Comparison of ENCODE assay signal across 1 cellular context in genomic region chr2:162107361-162107901, GRCh38.
TF ChIP-seq lines count a peak whose summit lies in the region.

No MANE protein-coding gene starts in this region.

TF ChIP-seq in HepG2, 621 proteins besides CTCF, POLR2A, EP300 and RAD21 (continued from another document and continues in another):
- TF ChIP-seq, protein P1, sequence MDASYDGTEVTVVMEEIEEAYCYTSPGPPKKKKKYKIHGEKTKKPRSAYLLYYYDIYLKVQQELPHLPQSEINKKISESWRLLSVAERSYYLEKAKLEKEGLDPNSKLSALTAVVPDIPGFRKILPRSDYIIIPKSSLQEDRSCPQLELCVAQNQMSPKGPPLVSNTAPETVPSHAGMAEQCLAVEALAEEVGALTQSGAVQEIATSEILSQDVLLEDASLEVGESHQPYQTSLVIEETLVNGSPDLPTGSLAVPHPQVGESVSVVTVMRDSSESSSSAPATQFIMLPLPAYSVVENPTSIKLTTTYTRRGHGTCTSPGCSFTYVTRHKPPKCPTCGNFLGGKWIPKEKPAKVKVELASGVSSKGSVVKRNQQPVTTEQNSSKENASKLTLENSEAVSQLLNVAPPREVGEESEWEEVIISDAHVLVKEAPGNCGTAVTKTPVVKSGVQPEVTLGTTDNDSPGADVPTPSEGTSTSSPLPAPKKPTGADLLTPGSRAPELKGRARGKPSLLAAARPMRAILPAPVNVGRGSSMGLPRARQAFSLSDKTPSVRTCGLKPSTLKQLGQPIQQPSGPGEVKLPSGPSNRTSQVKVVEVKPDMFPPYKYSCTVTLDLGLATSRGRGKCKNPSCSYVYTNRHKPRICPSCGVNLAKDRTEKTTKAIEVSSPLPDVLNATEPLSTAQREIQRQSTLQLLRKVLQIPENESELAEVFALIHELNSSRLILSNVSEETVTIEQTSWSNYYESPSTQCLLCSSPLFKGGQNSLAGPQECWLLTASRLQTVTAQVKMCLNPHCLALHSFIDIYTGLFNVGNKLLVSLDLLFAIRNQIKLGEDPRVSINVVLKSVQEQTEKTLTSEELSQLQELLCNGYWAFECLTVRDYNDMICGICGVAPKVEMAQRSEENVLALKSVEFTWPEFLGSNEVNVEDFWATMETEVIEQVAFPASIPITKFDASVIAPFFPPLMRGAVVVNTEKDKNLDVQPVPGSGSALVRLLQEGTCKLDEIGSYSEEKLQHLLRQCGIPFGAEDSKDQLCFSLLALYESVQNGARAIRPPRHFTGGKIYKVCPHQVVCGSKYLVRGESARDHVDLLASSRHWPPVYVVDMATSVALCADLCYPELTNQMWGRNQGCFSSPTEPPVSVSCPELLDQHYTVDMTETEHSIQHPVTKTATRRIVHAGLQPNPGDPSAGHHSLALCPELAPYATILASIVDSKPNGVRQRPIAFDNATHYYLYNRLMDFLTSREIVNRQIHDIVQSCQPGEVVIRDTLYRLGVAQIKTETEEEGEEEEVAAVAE (CRISPR knock-in tag; IDR thresholded peaks at IDR 0.05; ENCODE audit: borderline replicate concordance): no peak
- TF ChIP-seq ATF1 (CRISPR knock-in tag; IDR thresholded peaks at IDR 0.05): no peak
- no peak for TF ChIP-seq ZNF569 (CRISPR knock-in tag; IDR thresholded peaks at IDR 0.05; ENCODE audit: borderline replicate concordance)
- no peak for TF ChIP-seq POLR2AphosphoS5 (IDR thresholded peaks at IDR 0.05; ENCODE audit: low read depth, low read length)
- no peak for TF ChIP-seq SRF (IDR thresholded peaks at IDR 0.05; ENCODE audit: low read depth, low read length)
- no peak for TF ChIP-seq IRF2 (CRISPR knock-in tag; IDR thresholded peaks at IDR 0.05)
- no peak for TF ChIP-seq ZNF253 (CRISPR knock-in tag; IDR thresholded peaks at IDR 0.05; ENCODE audit: borderline replicate concordance)
- TF ChIP-seq SMYD3 (CRISPR knock-in tag; IDR thresholded peaks at IDR 0.05): no peak
- no peak for TF ChIP-seq FLYWCH1 (CRISPR knock-in tag; IDR thresholded peaks at IDR 0.05)
- TF ChIP-seq SP140L (CRISPR knock-in tag; IDR thresholded peaks at IDR 0.05; ENCODE audit: borderline replicate concordance): no peak; the same call in 1 of the 2 replicates
- TF ChIP-seq MLLT10 (CRISPR knock-in tag; IDR thresholded peaks at IDR 0.05): no peak
- no peak for TF ChIP-seq SIN3A (IDR thresholded peaks at IDR 0.05; ENCODE audit: borderline replicate concordance, low read depth, low read length)
- no peak for TF ChIP-seq ARNT2 (CRISPR knock-in tag; IDR thresholded peaks at IDR 0.05; ENCODE audit: low read depth)
- TF ChIP-seq ZNF205 (CRISPR knock-in tag; IDR thresholded peaks at IDR 0.05): no peak
- no peak for TF ChIP-seq JUN (CRISPR knock-in tag; IDR thresholded peaks at IDR 0.05)
- TF ChIP-seq, protein P2, sequence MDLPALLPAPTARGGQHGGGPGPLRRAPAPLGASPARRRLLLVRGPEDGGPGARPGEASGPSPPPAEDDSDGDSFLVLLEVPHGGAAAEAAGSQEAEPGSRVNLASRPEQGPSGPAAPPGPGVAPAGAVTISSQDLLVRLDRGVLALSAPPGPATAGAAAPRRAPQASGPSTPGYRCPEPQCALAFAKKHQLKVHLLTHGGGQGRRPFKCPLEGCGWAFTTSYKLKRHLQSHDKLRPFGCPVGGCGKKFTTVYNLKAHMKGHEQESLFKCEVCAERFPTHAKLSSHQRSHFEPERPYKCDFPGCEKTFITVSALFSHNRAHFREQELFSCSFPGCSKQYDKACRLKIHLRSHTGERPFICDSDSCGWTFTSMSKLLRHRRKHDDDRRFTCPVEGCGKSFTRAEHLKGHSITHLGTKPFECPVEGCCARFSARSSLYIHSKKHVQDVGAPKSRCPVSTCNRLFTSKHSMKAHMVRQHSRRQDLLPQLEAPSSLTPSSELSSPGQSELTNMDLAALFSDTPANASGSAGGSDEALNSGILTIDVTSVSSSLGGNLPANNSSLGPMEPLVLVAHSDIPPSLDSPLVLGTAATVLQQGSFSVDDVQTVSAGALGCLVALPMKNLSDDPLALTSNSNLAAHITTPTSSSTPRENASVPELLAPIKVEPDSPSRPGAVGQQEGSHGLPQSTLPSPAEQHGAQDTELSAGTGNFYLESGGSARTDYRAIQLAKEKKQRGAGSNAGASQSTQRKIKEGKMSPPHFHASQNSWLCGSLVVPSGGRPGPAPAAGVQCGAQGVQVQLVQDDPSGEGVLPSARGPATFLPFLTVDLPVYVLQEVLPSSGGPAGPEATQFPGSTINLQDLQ (CRISPR knock-in tag; IDR thresholded peaks at IDR 0.05): no peak
- peak; percentile 88 for TF ChIP-seq FOXA3 (CRISPR knock-in tag; IDR thresholded peaks at IDR 0.05)
- TF ChIP-seq RAD51 (IDR thresholded peaks at IDR 0.05; ENCODE audit: borderline replicate concordance): no peak
- no peak for TF ChIP-seq BHLHE40 (IDR thresholded peaks at IDR 0.05; ENCODE audit: low read length)
- TF ChIP-seq PHF20 (CRISPR knock-in tag; IDR thresholded peaks at IDR 0.05): no peak
- peak; percentile 44; the same call in 1 of the 2 replicates for TF ChIP-seq PITX1 (CRISPR knock-in tag; IDR thresholded peaks at IDR 0.05)
- TF ChIP-seq SIX1 (CRISPR knock-in tag; IDR thresholded peaks at IDR 0.05; ENCODE audit: borderline replicate concordance): peak; percentile 67; the same call in 1 of the 2 replicates
- 0 out of 3 replicates have a peak, but pooled peaks have one; percentile 18 for TF ChIP-seq MXI1 (IDR thresholded peaks at IDR 0.05; ENCODE audit: borderline replicate concordance, low read depth, low read length)
- TF ChIP-seq ZNF552 (CRISPR knock-in tag; IDR thresholded peaks at IDR 0.05; ENCODE audit: borderline replicate concordance): no peak
- TF ChIP-seq PHF21A (CRISPR knock-in tag; IDR thresholded peaks at IDR 0.05): no peak
- no peak for TF ChIP-seq ZFP90 (CRISPR knock-in tag; IDR thresholded peaks at IDR 0.05; ENCODE audit: borderline replicate concordance)
- no peak for TF ChIP-seq SP4 (CRISPR knock-in tag; IDR thresholded peaks at IDR 0.05)
- no peak for TF ChIP-seq NR2C2 (CRISPR knock-in tag; IDR thresholded peaks at IDR 0.05; ENCODE audit: borderline replicate concordance)
- TF ChIP-seq, protein P3, sequence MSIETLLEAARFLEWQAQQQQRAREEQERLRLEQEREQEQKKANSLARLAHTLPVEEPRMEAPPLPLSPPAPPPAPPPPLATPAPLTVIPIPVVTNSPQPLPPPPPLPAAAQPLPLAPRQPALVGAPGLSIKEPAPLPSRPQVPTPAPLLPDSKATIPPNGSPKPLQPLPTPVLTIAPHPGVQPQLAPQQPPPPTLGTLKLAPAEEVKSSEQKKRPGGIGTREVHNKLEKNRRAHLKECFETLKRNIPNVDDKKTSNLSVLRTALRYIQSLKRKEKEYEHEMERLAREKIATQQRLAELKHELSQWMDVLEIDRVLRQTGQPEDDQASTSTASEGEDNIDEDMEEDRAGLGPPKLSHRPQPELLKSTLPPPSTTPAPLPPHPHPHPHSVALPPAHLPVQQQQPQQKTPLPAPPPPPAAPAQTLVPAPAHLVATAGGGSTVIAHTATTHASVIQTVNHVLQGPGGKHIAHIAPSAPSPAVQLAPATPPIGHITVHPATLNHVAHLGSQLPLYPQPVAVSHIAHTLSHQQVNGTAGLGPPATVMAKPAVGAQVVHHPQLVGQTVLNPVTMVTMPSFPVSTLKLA (IDR thresholded peaks at IDR 0.05): no peak
- TF ChIP-seq, protein P4, sequence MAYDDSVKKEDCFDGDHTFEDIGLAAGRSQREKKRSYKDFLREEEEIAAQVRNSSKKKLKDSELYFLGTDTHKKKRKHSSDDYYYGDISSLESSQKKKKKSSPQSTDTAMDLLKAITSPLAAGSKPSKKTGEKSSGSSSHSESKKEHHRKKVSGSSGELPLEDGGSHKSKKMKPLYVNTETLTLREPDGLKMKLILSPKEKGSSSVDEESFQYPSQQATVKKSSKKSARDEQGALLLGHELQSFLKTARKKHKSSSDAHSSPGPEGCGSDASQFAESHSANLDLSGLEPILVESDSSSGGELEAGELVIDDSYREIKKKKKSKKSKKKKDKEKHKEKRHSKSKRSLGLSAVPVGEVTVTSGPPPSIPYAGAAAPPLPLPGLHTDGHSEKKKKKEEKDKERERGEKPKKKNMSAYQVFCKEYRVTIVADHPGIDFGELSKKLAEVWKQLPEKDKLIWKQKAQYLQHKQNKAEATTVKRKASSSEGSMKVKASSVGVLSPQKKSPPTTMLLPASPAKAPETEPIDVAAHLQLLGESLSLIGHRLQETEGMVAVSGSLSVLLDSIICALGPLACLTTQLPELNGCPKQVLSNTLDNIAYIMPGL (CRISPR knock-in tag; IDR thresholded peaks at IDR 0.05; ENCODE audit: borderline replicate concordance in 1 of 2, low read depth in 1 of 2): no peak
- TF ChIP-seq KLF13 (CRISPR knock-in tag; IDR thresholded peaks at IDR 0.05): no peak
- TF ChIP-seq, protein P5, sequence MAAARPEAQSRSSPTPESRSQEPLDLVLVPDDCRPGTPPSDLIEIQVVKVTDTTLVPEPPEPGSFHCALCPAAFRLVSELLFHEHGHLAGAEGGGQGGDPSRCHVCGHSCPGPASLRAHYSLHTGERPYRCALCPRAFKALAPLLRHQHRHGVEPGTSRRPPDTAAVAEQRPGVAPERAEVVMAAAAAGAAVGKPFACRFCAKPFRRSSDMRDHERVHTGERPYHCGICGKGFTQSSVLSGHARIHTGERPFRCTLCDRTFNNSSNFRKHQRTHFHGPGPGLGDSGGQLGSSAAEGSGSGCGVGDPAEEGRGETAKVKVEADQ (CRISPR knock-in tag; IDR thresholded peaks at IDR 0.05; ENCODE audit: borderline replicate concordance): no peak
- TF ChIP-seq ZSCAN22 (CRISPR knock-in tag; IDR thresholded peaks at IDR 0.05): no peak
- TF ChIP-seq ZNF343 (CRISPR knock-in tag; IDR thresholded peaks at IDR 0.05): no peak
- TF ChIP-seq IRX3 (CRISPR knock-in tag; IDR thresholded peaks at IDR 0.05; ENCODE audit: borderline replicate concordance, low read depth): no peak
- TF ChIP-seq HMGA1 (CRISPR knock-in tag; conservative IDR thresholded peaks at IDR 0.05): no peak
- TF ChIP-seq HOXA7 (CRISPR knock-in tag; IDR thresholded peaks at IDR 0.05): no peak
- TF ChIP-seq JARID2 (CRISPR knock-in tag; IDR thresholded peaks at IDR 0.05; ENCODE audit: insufficient replicate concordance): no peak
- TF ChIP-seq ZNF691 (CRISPR knock-in tag; IDR thresholded peaks at IDR 0.05; ENCODE audit: borderline replicate concordance, low read depth): no peak
- TF ChIP-seq, protein P6, sequence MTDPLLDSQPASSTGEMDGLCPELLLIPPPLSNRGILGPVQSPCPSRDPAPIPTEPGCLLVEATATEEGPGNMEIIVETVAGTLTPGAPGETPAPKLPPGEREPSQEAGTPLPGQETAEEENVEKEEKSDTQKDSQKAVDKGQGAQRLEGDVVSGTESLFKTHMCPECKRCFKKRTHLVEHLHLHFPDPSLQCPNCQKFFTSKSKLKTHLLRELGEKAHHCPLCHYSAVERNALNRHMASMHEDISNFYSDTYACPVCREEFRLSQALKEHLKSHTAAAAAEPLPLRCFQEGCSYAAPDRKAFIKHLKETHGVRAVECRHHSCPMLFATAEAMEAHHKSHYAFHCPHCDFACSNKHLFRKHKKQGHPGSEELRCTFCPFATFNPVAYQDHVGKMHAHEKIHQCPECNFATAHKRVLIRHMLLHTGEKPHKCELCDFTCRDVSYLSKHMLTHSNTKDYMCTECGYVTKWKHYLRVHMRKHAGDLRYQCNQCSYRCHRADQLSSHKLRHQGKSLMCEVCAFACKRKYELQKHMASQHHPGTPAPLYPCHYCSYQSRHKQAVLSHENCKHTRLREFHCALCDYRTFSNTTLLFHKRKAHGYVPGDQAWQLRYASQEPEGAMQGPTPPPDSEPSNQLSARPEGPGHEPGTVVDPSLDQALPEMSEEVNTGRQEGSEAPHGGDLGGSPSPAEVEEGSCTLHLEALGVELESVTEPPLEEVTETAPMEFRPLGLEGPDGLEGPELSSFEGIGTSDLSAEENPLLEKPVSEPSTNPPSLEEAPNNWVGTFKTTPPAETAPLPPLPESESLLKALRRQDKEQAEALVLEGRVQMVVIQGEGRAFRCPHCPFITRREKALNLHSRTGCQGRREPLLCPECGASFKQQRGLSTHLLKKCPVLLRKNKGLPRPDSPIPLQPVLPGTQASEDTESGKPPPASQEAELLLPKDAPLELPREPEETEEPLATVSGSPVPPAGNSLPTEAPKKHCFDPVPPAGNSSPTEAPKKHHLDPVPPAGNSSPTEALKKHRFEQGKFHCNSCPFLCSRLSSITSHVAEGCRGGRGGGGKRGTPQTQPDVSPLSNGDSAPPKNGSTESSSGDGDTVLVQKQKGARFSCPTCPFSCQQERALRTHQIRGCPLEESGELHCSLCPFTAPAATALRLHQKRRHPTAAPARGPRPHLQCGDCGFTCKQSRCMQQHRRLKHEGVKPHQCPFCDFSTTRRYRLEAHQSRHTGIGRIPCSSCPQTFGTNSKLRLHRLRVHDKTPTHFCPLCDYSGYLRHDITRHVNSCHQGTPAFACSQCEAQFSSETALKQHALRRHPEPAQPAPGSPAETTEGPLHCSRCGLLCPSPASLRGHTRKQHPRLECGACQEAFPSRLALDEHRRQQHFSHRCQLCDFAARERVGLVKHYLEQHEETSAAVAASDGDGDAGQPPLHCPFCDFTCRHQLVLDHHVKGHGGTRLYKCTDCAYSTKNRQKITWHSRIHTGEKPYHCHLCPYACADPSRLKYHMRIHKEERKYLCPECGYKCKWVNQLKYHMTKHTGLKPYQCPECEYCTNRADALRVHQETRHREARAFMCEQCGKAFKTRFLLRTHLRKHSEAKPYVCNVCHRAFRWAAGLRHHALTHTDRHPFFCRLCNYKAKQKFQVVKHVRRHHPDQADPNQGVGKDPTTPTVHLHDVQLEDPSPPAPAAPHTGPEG (CRISPR knock-in tag; IDR thresholded peaks at IDR 0.05): no peak
- no peak for TF ChIP-seq GABPB1 (CRISPR knock-in tag; IDR thresholded peaks at IDR 0.05)
- TF ChIP-seq BORCS8-MEF2B (CRISPR knock-in tag; IDR thresholded peaks at IDR 0.05): no peak
- peak; percentile 65; the same call in 1 of the 2 replicates for TF ChIP-seq SOX13 (IDR thresholded peaks at IDR 0.05)
- TF ChIP-seq SOX13 (CRISPR knock-in tag; conservative IDR thresholded peaks at IDR 0.05 in 1 of 2, IDR thresholded peaks at IDR 0.05 in 1 of 2): peak in 1 of 2 experiments; percentile 95; a peak in 2 of 4 replicates
- 0 out of 2 replicates have a peak, but pooled peaks have one; percentile 47 for TF ChIP-seq ZBTB20 (CRISPR knock-in tag; IDR thresholded peaks at IDR 0.05; ENCODE audit: borderline replicate concordance, low read depth)
- no peak for TF ChIP-seq POGZ (CRISPR knock-in tag; IDR thresholded peaks at IDR 0.05)
- peak; percentile 93 for TF ChIP-seq HMG20A (CRISPR knock-in tag; IDR thresholded peaks at IDR 0.05; ENCODE audit: borderline replicate concordance)
